ENCODE assay signal across 1 cellular context in genomic region chr19:17398902-17399527, GRCh38.
TF ChIP-seq lines count a peak whose summit lies in the region.

No MANE protein-coding gene starts in this region.

TF ChIP-seq in HepG2, 621 proteins besides CTCF, POLR2A, EP300 and RAD21:
- TF ChIP-seq ZFP90 (CRISPR knock-in tag; IDR thresholded peaks at IDR 0.05; ENCODE audit: borderline replicate concordance) (no peak), RBM22 (optimal IDR thresholded peaks at IDR 0.05; ENCODE audit: low read length) (no peak), ZNF768 (CRISPR knock-in tag; IDR thresholded peaks at IDR 0.05) (peak; percentile 70; the same call in 1 of the 2 replicates), ZXDC (CRISPR knock-in tag; IDR thresholded peaks at IDR 0.05) (no peak), YEATS2 (CRISPR knock-in tag; IDR thresholded peaks at IDR 0.05; ENCODE audit: borderline replicate concordance) (no peak), ZNF773 (CRISPR knock-in tag; IDR thresholded peaks at IDR 0.05; ENCODE audit: borderline replicate concordance) (no peak), SOX13 (IDR thresholded peaks at IDR 0.05) (no peak), SOX13 (CRISPR knock-in tag; conservative IDR thresholded peaks at IDR 0.05 in 1 of 2, IDR thresholded peaks at IDR 0.05 in 1 of 2) (no peak)
TF ChIP-seq in HepG2: peak in this region for 1.
